Comparison of ENCODE assay signal across 21 cellular contexts in the genomic region with DNA sequence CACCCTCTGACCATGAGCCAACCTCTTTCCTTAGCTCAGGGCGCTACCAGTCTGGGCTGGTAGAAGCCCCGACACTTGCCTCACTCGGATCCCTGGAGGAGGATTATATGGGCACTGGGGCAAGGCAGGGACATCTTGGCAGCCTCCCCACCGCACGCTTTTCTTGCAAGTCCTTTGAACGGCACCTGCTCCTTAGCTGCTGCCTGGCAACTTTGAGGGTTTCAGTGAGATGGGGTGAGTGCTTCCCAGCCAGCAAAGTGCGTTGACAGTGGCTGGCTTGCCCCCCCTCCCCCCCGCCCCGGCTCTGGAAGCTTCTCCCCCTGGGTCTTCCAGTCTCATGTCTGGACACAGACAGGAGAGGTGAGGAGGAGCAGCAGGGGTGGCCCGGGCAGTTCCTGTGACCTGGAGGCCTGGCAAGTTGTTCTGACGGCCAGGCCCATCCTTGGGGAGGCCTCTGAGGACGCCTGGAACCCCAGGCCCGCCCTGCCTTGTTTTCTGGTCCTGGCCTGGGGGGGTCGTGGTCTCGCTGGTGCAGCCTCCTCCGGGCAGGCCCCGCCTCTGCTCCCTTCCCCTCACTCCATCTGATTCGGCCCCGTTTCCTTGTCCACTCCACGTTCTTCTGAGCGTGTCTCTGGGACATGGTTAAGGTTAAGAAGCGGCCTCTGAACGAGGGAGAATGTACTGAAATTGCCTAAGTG.
"Had no signal": no experiment of that assay in that cellular context is flagged by ENCODE, and none has a peak within 500 bp of the region (broad histone marks: within the 10 kb centered on the region; RNA-seq: fewer than 3 reads in every experiment).

No MANE protein-coding gene starts in this region.

- H3K27me3 Mint-ChIP-seq: activated CD4-positive, alpha-beta T cell treated with anti-CD3 and anti-CD28 coated beads, Interleukin-2, amount 10 ng/mL, durations not matched to agents 7 days and 5 days; naive thymus-derived CD8-positive, alpha-beta T cell; stimulated activated memory B cell treated with anti-CD40 and anti-IgM and Interleukin-4, amounts not matched to agents 10 μg/mL and 1 μg/mL and 100 μg/mL, for 72 hours had no signal

- DNase-seq: activated CD4-positive, alpha-beta T cell treated with anti-CD3 and anti-CD28 coated beads, Interleukin-2, amount 10 ng/mL, durations not matched to agents 7 days and 5 days; activated CD8-positive, alpha-beta T cell treated with anti-CD3 and anti-CD28 coated beads, Interleukin-2, amount 10 ng/mL, durations not matched to agents 7 days and 5 days; activated effector memory CD4-positive, alpha-beta T cell treated with anti-CD3 and anti-CD28 coated beads, Interleukin-2, amount 50 U/mL, for 16 hours; activated naive CD4-positive, alpha-beta T cell treated with anti-CD3 and anti-CD28 coated beads, Interleukin-2, amount 50 U/mL, for 16 hours; activated T-cell treated with anti-CD3 and anti-CD28 coated beads, Interleukin-2, amount 50 U/mL, for 4 hours; erythroblast; foreskin melanocyte; head of caudate nucleus; mesendoderm; naive thymus-derived CD8-positive, alpha-beta T cell; spleen; stimulated activated CD4-positive, alpha-beta T cell treated with anti-CD3 and anti-CD28 coated beads, Interleukin-4, amount 100 ng/mL, for 4 hours had no signal

- H3K4me1 ChIP-seq: ascending aorta, vagina had no signal

- H3K27ac Mint-ChIP-seq: activated CD4-positive, alpha-beta T cell treated with anti-CD3 and anti-CD28 coated beads, Interleukin-2, amount 10 ng/mL, durations not matched to agents 7 days and 5 days; activated CD8-positive, alpha-beta T cell treated with anti-CD3 and anti-CD28 coated beads, Interleukin-2, amount 10 ng/mL, durations not matched to agents 7 days and 5 days; T-helper 1 cell treated with Interleukin-12 subunit alpha and Interleukin-12 subunit beta and Interleukin-4 antibody, amounts not matched to agents 30 μg/mL and 1 μg/mL, for 36 hours had no signal

- H3K27ac ChIP-seq: ascending aorta, coronary artery, neutrophil, parathyroid adenoma, spleen, vagina had no signal

- H3K27me3 ChIP-seq: ascending aorta, neutrophil, spleen, vagina had no signal

- H3K9me3 ChIP-seq: ascending aorta, neutrophil, spleen, vagina had no signal

- H3K4me3 ChIP-seq: ascending aorta, coronary artery, spleen, vagina had no signal

- H3K4me3 Mint-ChIP-seq: activated CD4-positive, alpha-beta T cell treated with anti-CD3 and anti-CD28 coated beads, Interleukin-2, amount 10 ng/mL, durations not matched to agents 7 days and 5 days; activated CD8-positive, alpha-beta T cell treated with anti-CD3 and anti-CD28 coated beads, Interleukin-2, amount 10 ng/mL, durations not matched to agents 7 days and 5 days; activated T-cell treated with anti-CD3 and anti-CD28 coated beads, Interleukin-2, amount 50 U/mL, for 4 hours; naive thymus-derived CD8-positive, alpha-beta T cell; stimulated activated memory B cell treated with anti-CD40 and anti-IgM and Interleukin-4, amounts not matched to agents 10 μg/mL and 1 μg/mL and 100 μg/mL, for 72 hours; T-helper 1 cell treated with Interleukin-12 subunit alpha and Interleukin-12 subunit beta and Interleukin-4 antibody, amounts not matched to agents 30 μg/mL and 1 μg/mL, for 36 hours had no signal

- H3K9me3 Mint-ChIP-seq: stimulated activated memory B cell treated with anti-CD40 and anti-IgM and Interleukin-4, amounts not matched to agents 10 μg/mL and 1 μg/mL and 100 μg/mL, for 72 hours; T-helper 1 cell treated with Interleukin-12 subunit alpha and Interleukin-12 subunit beta and Interleukin-4 antibody, amounts not matched to agents 30 μg/mL and 1 μg/mL, for 36 hours had no signal

- H3K36me3 ChIP-seq: ascending aorta, vagina had no signal

- ATAC-seq: activated CD4-positive, CD25-positive, alpha-beta regulatory T cell treated with anti-CD3 and anti-CD28 coated beads, Interleukin-2, amount 50 U/mL, for 24 hours; activated CD8-positive, alpha-beta T cell treated with anti-CD3 and anti-CD28 coated beads, Interleukin-2, amount 10 ng/mL, durations not matched to agents 7 days and 5 days; activated T-cell treated with anti-CD3 and anti-CD28 coated beads, Interleukin-2, amount 50 U/mL, for 4 hours; left lobe of liver; naive thymus-derived CD8-positive, alpha-beta T cell; stimulated activated memory B cell treated with anti-CD40 and anti-IgM and Interleukin-4, amounts not matched to agents 10 μg/mL and 1 μg/mL and 100 μg/mL, for 72 hours had no signal
